ENCODE assay signal across 1 cellular context in the genomic region with DNA sequence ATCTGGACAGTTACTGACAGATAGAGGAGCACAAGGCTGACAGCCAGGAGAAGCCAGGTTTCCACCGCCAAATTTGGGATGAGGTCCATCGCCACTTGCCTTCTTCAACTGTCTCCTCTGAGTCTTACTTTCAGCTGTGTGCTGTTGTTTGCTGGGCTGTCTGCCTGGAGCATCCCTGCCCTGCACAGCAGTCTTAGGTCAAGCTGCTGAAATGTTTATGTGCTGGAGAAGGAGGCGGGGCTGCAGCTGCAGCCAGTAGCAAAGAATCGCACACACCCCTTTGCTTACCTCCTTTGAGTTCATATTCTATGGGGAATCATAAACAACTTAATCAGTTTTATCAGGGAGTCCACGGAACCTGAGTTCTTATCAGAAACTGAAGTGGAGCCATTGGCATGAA.
TF ChIP-seq lines count a peak whose summit lies in the region.

No MANE protein-coding gene starts in this region.

TF ChIP-seq in IMR-90, 13 proteins besides CTCF, POLR2A, EP300 and RAD21 (continued from another document):
- TF ChIP-seq NFE2L2 (IDR thresholded peaks at IDR 0.05; ENCODE audit: low read depth, low read length) (no peak), CHD1 (IDR thresholded peaks at IDR 0.05; ENCODE audit: low read depth, low read length) (no peak), MXI1 (IDR thresholded peaks at IDR 0.05; ENCODE audit: borderline replicate concordance, low read depth, low read length) (no peak), CEBPB (IDR thresholded peaks at IDR 0.05; ENCODE audit: low read depth, low read length) (no peak)
- TF ChIP-seq, protein P1, sequence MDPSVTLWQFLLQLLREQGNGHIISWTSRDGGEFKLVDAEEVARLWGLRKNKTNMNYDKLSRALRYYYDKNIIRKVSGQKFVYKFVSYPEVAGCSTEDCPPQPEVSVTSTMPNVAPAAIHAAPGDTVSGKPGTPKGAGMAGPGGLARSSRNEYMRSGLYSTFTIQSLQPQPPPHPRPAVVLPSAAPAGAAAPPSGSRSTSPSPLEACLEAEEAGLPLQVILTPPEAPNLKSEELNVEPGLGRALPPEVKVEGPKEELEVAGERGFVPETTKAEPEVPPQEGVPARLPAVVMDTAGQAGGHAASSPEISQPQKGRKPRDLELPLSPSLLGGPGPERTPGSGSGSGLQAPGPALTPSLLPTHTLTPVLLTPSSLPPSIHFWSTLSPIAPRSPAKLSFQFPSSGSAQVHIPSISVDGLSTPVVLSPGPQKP (IDR thresholded peaks at IDR 0.05; ENCODE audit: borderline replicate concordance, low read depth, low read length), result no peak
